ENCODE assay signal across 14 cellular contexts in the genomic region with DNA sequence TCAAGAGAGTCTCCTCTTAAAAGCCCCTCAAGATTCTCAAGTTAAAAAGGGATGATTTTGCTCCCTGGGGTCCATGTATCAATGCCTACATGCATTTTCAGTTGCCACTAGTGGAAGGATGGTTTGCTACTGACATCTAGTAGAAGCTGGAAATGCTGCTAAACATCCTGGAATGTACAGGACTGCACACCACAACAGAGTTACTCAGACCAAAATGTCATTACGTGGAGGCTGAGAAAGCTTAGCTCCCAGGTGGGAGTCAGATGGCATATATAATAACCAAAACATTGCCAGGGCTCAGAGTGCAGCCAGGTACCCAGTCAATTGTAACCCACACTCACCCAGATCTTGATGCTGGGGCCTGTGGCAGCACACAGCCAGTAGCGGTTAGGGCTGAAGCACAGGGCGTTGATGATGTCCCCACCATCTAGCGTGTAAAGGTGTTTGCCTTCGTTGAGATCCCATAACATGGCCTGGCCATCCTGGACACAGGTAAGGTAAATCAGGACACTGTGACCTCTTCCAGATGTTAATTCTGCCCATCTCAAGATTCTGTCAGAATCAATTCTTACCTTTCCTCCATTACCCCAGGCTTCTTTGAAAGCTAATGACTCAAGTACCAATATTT. TPM values are rescaled to one million over a fixed set of nuclear protein-coding genes. Genes with fewer than 3 reads are reported as not detected.
DNase-seq lines count a peak whose midpoint lies in the region; ATAC-seq, FAIRE-seq and TF ChIP-seq lines count a peak whose summit lies in the region.
"Had no signal": no experiment of that assay in that cellular context is flagged by ENCODE, and none has a peak within 500 bp of the region (broad histone marks: within the 10 kb centered on the region; RNA-seq: fewer than 3 reads in every experiment).

No MANE protein-coding gene starts in this region.

- H3K9me3 Mint-ChIP-seq in WTC11 = no peaks in the 10 kb centered on the region
- H3K9me3 Mint-ChIP-seq in stimulated activated naive CD8-positive, alpha-beta T cell treated with anti-CD3 and anti-CD28 coated beads, Interleukin-15, amount 100 ng/mL, for 72 hours = no peaks in the 10 kb centered on the region

- ATAC-seq in heart right ventricle = no peak
- ATAC-seq in WTC11 = no peak
- no peak for ATAC-seq in stimulated activated naive CD8-positive, alpha-beta T cell treated with anti-CD3 and anti-CD28 coated beads, Interleukin-15, amount 100 ng/mL, for 72 hours
- no peak for ATAC-seq in HG02852 (IDR thresholded peaks at IDR 0.05; ENCODE audit: unreplicated experiment)
- no peak for ATAC-seq in GM21717 (IDR thresholded peaks at IDR 0.05; ENCODE audit: unreplicated experiment)
- ATAC-seq in Right ventricle myocardium superior (ENCODE audit: poor library complexity) = no peak
- ATAC-seq: esophagus mucosa had no signal

- H2BK120ac ChIP-seq in H1 (replicated peaks; ENCODE audit: low read depth, low read length) = no peak overlapping the region

- POLR2A ChIA-PET in WTC11 (lab: Charles Lee) = no interaction called here
- POLR2A ChIA-PET in H1 (lab: Charles Lee; ENCODE audit: partially characterized antibody) = interaction anchor here (0.6 to 34.2 kb wide), 6 partner anchors 0 to 1311 kb away, joined by 3 to 1334 read pairs (median 54); partner anchors contain the start of genes RACK1, TRIM41, TRIM52 and TRIM7

- H3K27me3 Mint-ChIP-seq in WTC11 (ENCODE audit: low read depth) = no peaks in the 10 kb centered on the region
- no peaks in the 10 kb centered on the region for H3K27me3 Mint-ChIP-seq in stimulated activated naive CD8-positive, alpha-beta T cell treated with anti-CD3 and anti-CD28 coated beads, Interleukin-15, amount 100 ng/mL, for 72 hours

- no peak overlapping the region for H2AFZ ChIP-seq in H1 (ENCODE audit: low read length)

- no peak overlapping the region for H3K9ac ChIP-seq in H1 (replicated peaks in 1 of 4; ENCODE audit: extremely low read depth in 1 of 4, low read depth in 3 of 4, low read length in 3 of 4)

- H3K36me3 ChIP-seq in cardiac muscle cell (peaks cover 63% of the 10 kb centered on the region), heart right ventricle (peaks cover 10 to 100% (median 89%) of the 10 kb centered on the region in 9 donors), H1 (ENCODE audit: control insufficient read depth in 2 of 4, insufficient read depth in 4 of 4, low read length in 3 of 4) (peaks cover 60 to 88% (median 74%) of the 10 kb centered on the region in 4 experiments)

- FAIRE-seq in H1 (lab: Jason Lieb, UNC) = no peak
- FAIRE-seq: keratinocyte had no signal

- peaks cover 26 to 34% of the 10 kb centered on the region in 2 experiments for H4K20me1 ChIP-seq in H1 (replicated peaks in 1 of 2; ENCODE audit: control insufficient read depth in 1 of 2, insufficient read depth in 2 of 2, low read length in 2 of 2)

- no peak overlapping the region for H3K18ac ChIP-seq in H1 (ENCODE audit: extremely low read depth, low read length)

- H2BK12ac ChIP-seq in H1 (ENCODE audit: low read depth, low read length) = no peak overlapping the region

- H3K4me1 ChIP-seq in cardiac muscle cell (ENCODE audit: low read depth) (peaks cover 10% of the 10 kb centered on the region), heart right ventricle (peaks cover 8 to 38% (median 28%) of the 10 kb centered on the region in 9 donors), H1 (replicated peaks in 1 of 4; ENCODE audit: control insufficient read depth in 3 of 4, insufficient read depth in 4 of 4, low read length in 3 of 4) (peaks cover 5 to 16% (median 8%) of the 10 kb centered on the region in 4 experiments)

- peak overlapping the region; percentile 71 for H3K27ac Mint-ChIP-seq in WTC11
- peak overlapping the region; percentile 73 to 94 for H3K27ac Mint-ChIP-seq in stimulated activated naive CD8-positive, alpha-beta T cell treated with anti-CD3 and anti-CD28 coated beads, Interleukin-15, amount 100 ng/mL, for 72 hours

- H4K91ac ChIP-seq in H1 (replicated peaks; ENCODE audit: insufficient read length, low read length) = no peak overlapping the region

- H4K8ac ChIP-seq in H1 (ENCODE audit: extremely low read depth, insufficient read depth, low read length) = no peak overlapping the region

- H3K27ac ChIP-seq in cardiac muscle cell = peak overlapping the region; percentile 17
- no peak overlapping the region for H3K27ac ChIP-seq in heart right ventricle
- no peak overlapping the region for H3K27ac ChIP-seq in H1 (ENCODE audit: low read depth, low read length)
- H3K27ac ChIP-seq: colonic mucosa had no signal

- CTCF ChIA-PET in WTC11 (lab: Charles Lee) = no interaction called here
- CTCF ChIA-PET in H1 (lab: Charles Lee; ENCODE audit: partially characterized antibody) = interaction anchor here (1.6 kb wide), 1 partner anchor 11 kb away, joined by 5 read pairs; no protein-coding TSS in a partner anchor

- H3K14ac ChIP-seq in H1 (ENCODE audit: insufficient read length) = no peak overlapping the region

- no peak for TF ChIP-seq RAD21 in H1 (IDR thresholded peaks at IDR 0.05 in 1 of 2, conservative IDR thresholded peaks at IDR 0.05 in 1 of 2; ENCODE audit: low read depth in 2 of 2, low read length in 2 of 2)

- no peak overlapping the region for H3K23ac ChIP-seq in H1 (ENCODE audit: insufficient read length)

- H3K4ac ChIP-seq in H1 (replicated peaks; ENCODE audit: insufficient read length, low read depth, low read length) = no peak overlapping the region

- TF ChIP-seq POLR2A in H1 (IDR thresholded peaks at IDR 0.05; ENCODE audit: control extremely low read depth in 1 of 2, low read depth in 2 of 2, low read length in 2 of 2) = peak in 1 of 2 experiments; percentile 70; a peak in 2 of 3 replicates

- no peaks in the 10 kb centered on the region for H3K9me3 ChIP-seq in cardiac muscle cell (ENCODE audit: low read depth)
- H3K9me3 ChIP-seq in heart right ventricle = no peaks in the 10 kb centered on the region
- H3K9me3 ChIP-seq in H1 (ENCODE audit: insufficient read depth in 2 of 2, low read depth in 1 of 2, low read length in 1 of 2) = no peaks in the 10 kb centered on the region
- H3K9me3 ChIP-seq: colonic mucosa had no signal

- no peak overlapping the region for H2BK5ac ChIP-seq in H1 (ENCODE audit: low read depth, low read length)

- peaks cover 16 to 31% of the 10 kb centered on the region in 2 experiments for H3K79me2 ChIP-seq in H1 (ENCODE audit: control insufficient read depth in 1 of 2, insufficient read depth in 2 of 2, low read length in 2 of 2)

- H3K4me3 Mint-ChIP-seq in WTC11 = no peak overlapping the region
- peak overlapping the region; percentile 4 to 50 for H3K4me3 Mint-ChIP-seq in stimulated activated naive CD8-positive, alpha-beta T cell treated with anti-CD3 and anti-CD28 coated beads, Interleukin-15, amount 100 ng/mL, for 72 hours

- H2BK15ac ChIP-seq in H1 (ENCODE audit: low read length) = no peak overlapping the region

- peaks cover 3% of the 10 kb centered on the region; the same call in 1 of the 2 replicates for H3K23me2 ChIP-seq in H1 (ENCODE audit: low read depth, low read length)

- no peak overlapping the region for H4K5ac ChIP-seq in H1 (ENCODE audit: insufficient read length, low read depth, low read length)

- H3K27me3 ChIP-seq in cardiac muscle cell = no peaks in the 10 kb centered on the region
- H3K27me3 ChIP-seq in heart right ventricle = no peaks in the 10 kb centered on the region
- H3K27me3 ChIP-seq in H1 (replicated peaks in 1 of 4; ENCODE audit: control insufficient read depth in 3 of 4, extremely low read depth in 1 of 4, insufficient read depth in 3 of 4, low read length in 3 of 4) = no peaks in the 10 kb centered on the region
- H3K27me3 ChIP-seq: colonic mucosa had no signal

- H3K4me3 ChIP-seq in cardiac muscle cell (no peak overlapping the region), heart right ventricle (no peak overlapping the region), H1 (ENCODE audit: extremely low read depth in 1 of 4, insufficient read depth in 2 of 4, low read depth in 3 of 4, low read length in 4 of 4) (no peak overlapping the region)
- H3K4me3 ChIP-seq: colonic mucosa had no signal

- 87 to 91% methylated on average over 5 of the region's 5 CpGs for WGBS in heart right ventricle, 2 donors
- WGBS in H1 (ENCODE audit: extremely low coverage in 1 of 2, insufficient coverage in 1 of 2, insufficient read length in 1 of 2, insufficient replicate concordance in 2 of 2, low coverage in 1 of 2, low lambda C conversion rate in 2 of 2, missing lambda C conversion rate in 1 of 2), 2 experiments = 90% methylated on average over 5 of the region's 5 CpGs; no CpG with 5 or more reads in 1 of the 2 experiments

- no peak for TF ChIP-seq CTCF in cardiac muscle cell (IDR thresholded peaks at IDR 0.05; ENCODE audit: low read depth, low read length)
- TF ChIP-seq CTCF in heart right ventricle (IDR thresholded peaks at IDR 0.05) = no peak
- no peak for TF ChIP-seq CTCF in WTC11 (IDR thresholded peaks at IDR 0.05)
- TF ChIP-seq CTCF in H1 (IDR thresholded peaks at IDR 0.05; ENCODE audit: control extremely low read depth in 1 of 3, insufficient read depth in 1 of 3, low read depth in 1 of 3, low read length in 3 of 3) = no peak

- intact Hi-C loops in heart right ventricle (cut with DNase I) (no loop called here), Right ventricle myocardium superior (cut with DNase I) (no loop called here)

- peaks cover 37% of the 10 kb centered on the region for H3K4me1 Mint-ChIP-seq in WTC11
- H3K4me1 Mint-ChIP-seq in stimulated activated naive CD8-positive, alpha-beta T cell treated with anti-CD3 and anti-CD28 coated beads, Interleukin-15, amount 100 ng/mL, for 72 hours = peaks cover 50% of the 10 kb centered on the region

- peaks cover 71% of the 10 kb centered on the region for H3K36me3 Mint-ChIP-seq in WTC11

- H3K79me1 ChIP-seq in H1 (ENCODE audit: low read depth, low read length) = peaks cover 5% of the 10 kb centered on the region; the same call in 1 of the 2 replicates

- no peak for TF ChIP-seq EP300 in H1 (IDR thresholded peaks at IDR 0.05; ENCODE audit: borderline replicate concordance in 1 of 2, low read depth in 2 of 2, low read length in 2 of 2)

- no peak overlapping the region for H2BK20ac ChIP-seq in H1 (ENCODE audit: low read length)

- no peak for DNase-seq in cardiac muscle cell (ENCODE audit: low read depth in 1 of 2, low spot score in 1 of 2)
- DNase-seq in heart right ventricle = no peak
- DNase-seq in WTC11 (ENCODE audit: low spot score) = no peak
- no peak for DNase-seq in H1 (ENCODE audit: low read depth in 1 of 2, low spot score in 2 of 2)
- no peak for DNase-seq in stimulated activated naive CD8-positive, alpha-beta T cell treated with anti-CD3 and anti-CD28 coated beads, Interleukin-15, amount 100 ng/mL, for 72 hours
- DNase-seq in Right ventricle myocardium superior = no peak
- DNase-seq: colonic mucosa, DMS53, NCI-H1105, trophoblast cell had no signal

- no peak overlapping the region for H2AK5ac ChIP-seq in H1 (ENCODE audit: low read depth, low read length)

- no peak overlapping the region for H3K4me2 ChIP-seq in H1 (ENCODE audit: insufficient read depth in 1 of 2, low read depth in 2 of 2, low read length in 2 of 2)

- no peak overlapping the region for H3K56ac ChIP-seq in H1 (replicated peaks; ENCODE audit: insufficient read length, low read depth, low read length)

RNA-seq across cellular contexts. Expression of gene RACK1, which starts 5.8 kb away (rescaled TPM):
- 2,235 and 2,267 TPM in 2 replicates for total RNA-seq in cardiac muscle cell
- 803 and 899 TPM in 2 replicates for polyA plus RNA-seq in cardiac muscle cell
- 100 to 1,000 TPM; 581 to 916 (median 631) TPM for total RNA-seq in heart right ventricle
- 1,000 to 10,000 TPM; 1,025 to 2,221 TPM for polyA plus RNA-seq in heart right ventricle
- total RNA-seq in WTC11 (2021) = 2,360 to 2,535 TPM (median 2,479 TPM) in 3 replicates
- 2,564 and 2,589 TPM in 2 replicates for total RNA-seq in H1 (2021; fragmentation: NEBNext Ultra II Directional; extraction: Animal tissue kit (Norgen Biotek cat#: 25700))
- 7,578 and 7,971 TPM in 2 replicates for polyA plus RNA-seq in H1 (2011; rRNA removed)
- polyA plus RNA-seq in H1 (2011; cell fraction: cytosol; rRNA removed) = 6,759 TPM
- polyA plus RNA-seq in H1 (2011; cell fraction: nucleus; rRNA removed) = 7,543 TPM
- 3,817 to 4,876 TPM (median 4,535 TPM) in 4 replicates for polyA plus RNA-seq in H1 (2012, experiment 1 of 2)
- 4,888 TPM for polyA plus RNA-seq in H1 (2012, experiment 2 of 2)
- polyA plus RNA-seq in H1 (2013, experiment 1 of 2) = 2,646 TPM
- 2,607 TPM for polyA plus RNA-seq in H1 (2013, experiment 2 of 2)
- polyA minus RNA-seq in H1 (2011; rRNA and poly(A)+ RNA removed) = 7,141 and 7,318 TPM in 2 replicates
- polyA minus RNA-seq in H1 (2011; cell fraction: cytosol; rRNA and poly(A)+ RNA removed) = 3,305 TPM
- 3,286 TPM for polyA minus RNA-seq in H1 (2011; cell fraction: nucleus; rRNA and poly(A)+ RNA removed)
- 577 TPM for total RNA-seq in Right ventricle myocardium superior

RNA-seq across cellular contexts. Expression of gene TRIM41, which starts 14.8 kb away (rescaled TPM):
- total RNA-seq in cardiac muscle cell (29.4 and 30.1 TPM in 2 replicates), heart right ventricle (10 to 100 TPM; 17.3 to 28.2 (median 26.0) TPM), WTC11 (2021) (31.9 to 33.5 TPM (median 32.2 TPM) in 3 replicates), Right ventricle myocardium superior (20.7 TPM)
- polyA plus RNA-seq in cardiac muscle cell (3.4 and 5.4 TPM in 2 replicates), heart right ventricle (10 to 100 TPM; 12.1 to 20.5 TPM), H1 (2011; rRNA removed) (12.9 and 18.0 TPM in 2 replicates)
- 21.2 and 21.6 TPM in 2 replicates for total RNA-seq in H1 (2021; fragmentation: NEBNext Ultra II Directional; extraction: Animal tissue kit (Norgen Biotek cat#: 25700))
- 19.8 TPM for polyA plus RNA-seq in H1 (2011; cell fraction: cytosol; rRNA removed)
- polyA plus RNA-seq in H1 (2011; cell fraction: nucleus; rRNA removed) = 79.7 TPM
- polyA plus RNA-seq in H1 (2012, experiment 1 of 2) = 19.4 to 26.5 TPM (median 23.3 TPM) in 4 replicates
- polyA plus RNA-seq in H1 (2012, experiment 2 of 2) = 10.8 TPM
- 15.0 TPM for polyA plus RNA-seq in H1 (2013, experiment 1 of 2)
- 13.5 TPM for polyA plus RNA-seq in H1 (2013, experiment 2 of 2)
- 4.7 and 7.7 TPM in 2 replicates for polyA minus RNA-seq in H1 (2011; rRNA and poly(A)+ RNA removed)
- polyA minus RNA-seq in H1 (2011; cell fraction: cytosol; rRNA and poly(A)+ RNA removed) = 6.7 TPM
- polyA minus RNA-seq in H1 (2011; cell fraction: nucleus; rRNA and poly(A)+ RNA removed) = 19.8 TPM

RNA-seq across cellular contexts. Expression of gene TRIM52, which starts 23.1 kb away (rescaled TPM):
- 10.4 and 12.3 TPM in 2 replicates for total RNA-seq in cardiac muscle cell
- 9.5 and 10.5 TPM in 2 replicates for polyA plus RNA-seq in cardiac muscle cell
- total RNA-seq in heart right ventricle = 10 to 100 TPM in 1 of 10 donors, 1 to 10 TPM in 9; 5.5 to 15.8 (median 7.5) TPM
- polyA plus RNA-seq in heart right ventricle = 10 to 100 TPM in 1 of 2 donors, 1 to 10 TPM in 1; 4.1 to 27.1 TPM
- total RNA-seq in WTC11 (2021) = 7.8 to 10.1 TPM (median 8.7 TPM) in 3 replicates
- 5.7 and 6.2 TPM in 2 replicates for total RNA-seq in H1 (2021; fragmentation: NEBNext Ultra II Directional; extraction: Animal tissue kit (Norgen Biotek cat#: 25700))
- polyA plus RNA-seq in H1 (2011; rRNA removed) = 2.3 and 4.2 TPM in 2 replicates
- 6.2 TPM for polyA plus RNA-seq in H1 (2011; cell fraction: cytosol; rRNA removed)
- 6.8 TPM for polyA plus RNA-seq in H1 (2011; cell fraction: nucleus; rRNA removed)
- polyA plus RNA-seq in H1 (2012, experiment 1 of 2) = 8.8 to 10.6 TPM (median 9.8 TPM) in 4 replicates
- 0.70 TPM for polyA plus RNA-seq in H1 (2012, experiment 2 of 2)
- 5.1 TPM for polyA plus RNA-seq in H1 (2013, experiment 1 of 2)
- polyA plus RNA-seq in H1 (2013, experiment 2 of 2) = 4.3 TPM
- polyA minus RNA-seq in H1 (2011; rRNA and poly(A)+ RNA removed) = 5.5 and 6.2 TPM in 2 replicates
- 2.3 TPM for polyA minus RNA-seq in H1 (2011; cell fraction: cytosol; rRNA and poly(A)+ RNA removed)
- polyA minus RNA-seq in H1 (2011; cell fraction: nucleus; rRNA and poly(A)+ RNA removed) = 4.6 TPM
- 9.3 TPM for total RNA-seq in Right ventricle myocardium superior

RNA-seq across cellular contexts. Expression of gene TRIM7, which starts 32.9 kb away (rescaled TPM):
- total RNA-seq in cardiac muscle cell = 0.39 TPM in 1 of 2 replicates, not detected in the other
- polyA plus RNA-seq in cardiac muscle cell = 0.11 and 0.20 TPM in 2 replicates
- 1 to 10 TPM; 4.4 to 9.5 (median 6.0) TPM for total RNA-seq in heart right ventricle
- 10 to 100 TPM in 1 of 2 donors, 1 to 10 TPM in 1; 3.9 to 30.8 TPM for polyA plus RNA-seq in heart right ventricle
- total RNA-seq in WTC11 (2021) = 0.64 to 1.4 TPM (median 0.98 TPM) in 3 replicates
- 0.44 and 0.47 TPM in 2 replicates for total RNA-seq in H1 (2021; fragmentation: NEBNext Ultra II Directional; extraction: Animal tissue kit (Norgen Biotek cat#: 25700))
- 0.36 and 0.57 TPM in 2 replicates for polyA plus RNA-seq in H1 (2011; rRNA removed)
- 0.62 TPM for polyA plus RNA-seq in H1 (2011; cell fraction: cytosol; rRNA removed)
- 0.54 TPM for polyA plus RNA-seq in H1 (2011; cell fraction: nucleus; rRNA removed)
- polyA plus RNA-seq in H1 (2012, experiment 1 of 2) = 0.35 to 1.0 TPM (median 0.45 TPM) in 4 replicates
- polyA plus RNA-seq in H1 (2012, experiment 2 of 2) = 0.55 TPM
- polyA plus RNA-seq in H1 (2013, experiment 1 of 2) = 0.53 TPM
- polyA plus RNA-seq in H1 (2013, experiment 2 of 2) = 0.28 TPM
- 0.05 TPM in 1 of 2 replicates, not detected in the other for polyA minus RNA-seq in H1 (2011; rRNA and poly(A)+ RNA removed)
- polyA minus RNA-seq in H1 (2011; cell fraction: cytosol; rRNA and poly(A)+ RNA removed) = not detected
- polyA minus RNA-seq in H1 (2011; cell fraction: nucleus; rRNA and poly(A)+ RNA removed) = 0.60 TPM
- total RNA-seq in Right ventricle myocardium superior = 10.8 TPM
